ENCODE assay signal across 25 cellular contexts in the genomic region with DNA sequence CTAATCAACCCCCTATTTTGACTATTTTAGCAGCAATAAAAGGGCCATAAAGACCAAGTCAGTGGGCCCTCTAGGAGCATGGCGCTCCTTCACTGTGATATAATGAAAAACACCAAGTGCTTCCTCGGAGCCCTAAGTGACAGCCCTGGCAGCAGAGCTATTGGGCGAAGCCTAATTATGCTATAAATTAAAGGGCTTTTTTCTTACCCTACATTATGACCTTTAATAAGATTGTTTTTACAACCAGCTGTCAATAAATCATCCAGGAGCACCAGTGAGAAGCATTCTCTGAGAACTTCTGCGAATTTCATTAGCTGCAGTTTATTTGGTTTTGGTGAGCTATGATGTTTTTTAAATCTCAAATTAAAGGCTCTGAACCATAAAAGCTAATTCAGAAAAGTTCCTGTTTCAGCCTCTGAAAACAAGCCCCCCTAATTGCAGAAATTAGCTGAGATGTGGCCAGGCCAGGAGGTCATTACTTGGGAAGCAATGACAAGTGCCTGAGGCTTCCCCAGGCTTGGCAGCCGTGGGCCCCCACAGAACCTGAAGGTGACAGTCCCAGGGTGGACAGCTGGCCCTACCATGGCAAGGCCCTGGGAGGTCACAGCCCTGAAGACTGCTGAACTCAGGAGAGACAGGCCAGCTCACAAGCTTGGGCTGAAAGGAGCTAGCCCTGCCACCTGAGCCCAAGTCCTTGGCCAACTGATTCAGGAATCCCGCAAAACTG. TPM values are rescaled to one million over a fixed set of nuclear protein-coding genes. Genes with fewer than 3 reads are reported as not detected.
A peak's percentile ranks its signal among the peaks of the same experiment; 100 is the strongest.
DNase-seq lines count a peak whose midpoint lies in the region; ATAC-seq, FAIRE-seq and TF ChIP-seq lines count a peak whose summit lies in the region.
"Had no signal": no experiment of that assay in that cellular context is flagged by ENCODE, and none has a peak within 500 bp of the region (broad histone marks: within the 10 kb centered on the region; RNA-seq: fewer than 3 reads in every experiment).

No MANE protein-coding gene starts in this region.

- H3K9me3 ChIP-seq in HEK293 (ENCODE audit: control insufficient read depth, insufficient read depth, low read depth, low read length): no peaks in the 10 kb centered on the region
- no peaks in the 10 kb centered on the region for H3K9me3 ChIP-seq in SK-N-MC (ENCODE audit: low read depth, low read length)
- H3K9me3 ChIP-seq in trophoblast cell (ENCODE audit: insufficient read depth, low read depth, low read length): peaks cover 3% of the 10 kb centered on the region
- no peaks in the 10 kb centered on the region for H3K9me3 ChIP-seq in pancreas
- H3K9me3 ChIP-seq in smooth muscle cell (replicated peaks; ENCODE audit: low read depth): no peaks in the 10 kb centered on the region
- H3K9me3 ChIP-seq: HAP-1 had no signal

- H2BK5ac ChIP-seq in trophoblast cell (ENCODE audit: low read depth, low read length, poor library complexity): no peak overlapping the region

- H3K4ac ChIP-seq in trophoblast cell (ENCODE audit: low read depth, low read length): no peak overlapping the region

- H2BK120ac ChIP-seq in trophoblast cell (ENCODE audit: insufficient read depth, low read length, poor library complexity): peak overlapping the region; percentile 33

- H3K36me3 ChIP-seq in HEK293 (ENCODE audit: control insufficient read depth in 2 of 2, insufficient read depth in 1 of 2, low read length in 2 of 2) (no peaks in the 10 kb centered on the region), SK-N-MC (ENCODE audit: insufficient read depth, low read length) (no peaks in the 10 kb centered on the region), trophoblast cell (ENCODE audit: control insufficient read depth in 1 of 2, insufficient read depth in 2 of 2, low read length in 2 of 2) (peaks cover 0 to 2% of the 10 kb centered on the region in 2 experiments), pancreas (no peaks in the 10 kb centered on the region), smooth muscle cell (ENCODE audit: low read depth) (no peaks in the 10 kb centered on the region)
- H3K36me3 ChIP-seq: BLaER1 treated with 17β-estradiol and CSF1 and Interleukin-3, amounts not matched to agents 10 nM and 100 nM; HAP-1 had no signal

- peak overlapping the region; percentile 20 for H4K91ac ChIP-seq in trophoblast cell (ENCODE audit: low read depth, low read length)

- H3K4me2 ChIP-seq in trophoblast cell (ENCODE audit: low read length) (no peak overlapping the region), smooth muscle cell (no peak overlapping the region)
- H3K4me2 ChIP-seq: BLaER1 treated with 17β-estradiol and CSF1 and Interleukin-3, amounts not matched to agents 10 nM and 100 nM had no signal

- no peak for ATAC-seq in pancreas
- no peak for ATAC-seq in GM18870 (IDR thresholded peaks at IDR 0.05; ENCODE audit: unreplicated experiment)
- ATAC-seq in GM21423 (IDR thresholded peaks at IDR 0.05; ENCODE audit: unreplicated experiment): no peak

- no peak overlapping the region for H3K9ac ChIP-seq in SK-N-MC (ENCODE audit: insufficient read length)
- no peak overlapping the region for H3K9ac ChIP-seq in trophoblast cell (ENCODE audit: low read length)
- no peak overlapping the region for H3K9ac ChIP-seq in smooth muscle cell (ENCODE audit: low read depth)
- H3K9ac ChIP-seq: BLaER1 treated with 17β-estradiol and CSF1 and Interleukin-3, amounts not matched to agents 10 nM and 100 nM had no signal

- no peak overlapping the region for H3K4me3 Mint-ChIP-seq in mesothelial cell of epicardium
- H3K4me3 Mint-ChIP-seq: CD4-positive, alpha-beta T cell had no signal

- no peak overlapping the region for H3K23ac ChIP-seq in trophoblast cell (ENCODE audit: low read length)

- POLR2A ChIA-PET in HEK293 (lab: Yijun Ruan, JAX): no interaction called here

- H3K36me3 Mint-ChIP-seq in mesothelial cell of epicardium: no peaks in the 10 kb centered on the region

- H2AK5ac ChIP-seq in trophoblast cell (ENCODE audit: low read length): peak overlapping the region; percentile 49

- H2AFZ ChIP-seq in trophoblast cell (ENCODE audit: insufficient read depth, low read length, poor library complexity) (no peak overlapping the region), smooth muscle cell (ENCODE audit: low read depth) (no peak overlapping the region)

- no peaks in the 10 kb centered on the region for H3K79me2 ChIP-seq in trophoblast cell (ENCODE audit: control insufficient read depth, insufficient read depth, low read length, poor library complexity)
- no peaks in the 10 kb centered on the region for H3K79me2 ChIP-seq in smooth muscle cell (ENCODE audit: low read depth)

- H3K27ac ChIP-seq in HEK293 (ENCODE audit: extremely low read depth, low read depth, low read length) (no peak overlapping the region; the same call in 1 of the 2 replicates), SK-N-MC (peak overlapping the region; percentile 55; the same call in 1 of the 2 replicates), trophoblast cell (ENCODE audit: low read depth, low read length) (no peak overlapping the region), pancreas (no peak overlapping the region), smooth muscle cell (ENCODE audit: low read depth) (no peak overlapping the region)
- H3K27ac ChIP-seq: BLaER1 treated with 17β-estradiol and CSF1 and Interleukin-3, amounts not matched to agents 10 nM and 100 nM; HL-60; RWPE1 had no signal

- H4K20me1 ChIP-seq in smooth muscle cell (ENCODE audit: low read depth): no peaks in the 10 kb centered on the region
- H4K20me1 ChIP-seq: BLaER1 treated with 17β-estradiol and CSF1 and Interleukin-3, amounts not matched to agents 10 nM and 100 nM had no signal

- no peak overlapping the region for H3K14ac ChIP-seq in trophoblast cell (ENCODE audit: low read length)

- FAIRE-seq in pancreas (lab: Jason Lieb, UNC): no peak
- FAIRE-seq: A204.1, D721Med, GM18507 had no signal

- H3K4me1 ChIP-seq in HEK293 (ENCODE audit: control insufficient read depth, insufficient read depth, low read length) (peaks cover 10% of the 10 kb centered on the region), trophoblast cell (ENCODE audit: control insufficient read depth in 1 of 2, insufficient read depth in 2 of 2, low read length in 2 of 2) (peaks cover 23 to 27% of the 10 kb centered on the region in 2 experiments), pancreas (no peaks in the 10 kb centered on the region), smooth muscle cell (ENCODE audit: low read depth) (peaks cover 24% of the 10 kb centered on the region)
- H3K4me1 ChIP-seq: HAP-1 had no signal

- DNase-seq in SK-N-MC (ENCODE audit: low read depth, low spot score) (no peak), mesothelial cell of epicardium (ENCODE audit: low spot score in 2 of 2, unreplicated experiment in 2 of 2) (no peak), trophoblast cell (no peak), pancreas (no peak), smooth muscle cell (lab: John Stamatoyannopoulos, UW; ENCODE audit: unreplicated experiment) (no peak)
- DNase-seq: AML-193; CD4-positive, alpha-beta T cell; GOT3; NCI-H1048; NCI-H1436; NCI-H187 treated with DMSO at 0.1 percent for 48 hours; NCI-H446 treated with DMSO at 0.1 percent for 48 hours; NCI-H526; SHP77 had no signal

- TF ChIP-seq CTCF in HEK293 (tag by site-specific recombination; IDR thresholded peaks at IDR 0.05) (no peak), mesothelial cell of epicardium (IDR thresholded peaks at IDR 0.05; ENCODE audit: unreplicated experiment) (no peak), pancreas (IDR thresholded peaks at IDR 0.05) (no peak), smooth muscle cell (IDR thresholded peaks at IDR 0.05; ENCODE audit: borderline replicate concordance, insufficient read depth, poor library complexity, severe bottlenecking) (no peak)

- H4K8ac ChIP-seq in trophoblast cell (ENCODE audit: low read depth, low read length): no peak overlapping the region

- no peaks in the 10 kb centered on the region for H3K9me3 Mint-ChIP-seq in mesothelial cell of epicardium
- H3K9me3 Mint-ChIP-seq: CD4-positive, alpha-beta T cell had no signal

- no peak overlapping the region for H3K4me3 ChIP-seq in HEK293 (ENCODE audit: low read depth, low read length)
- no peak overlapping the region for H3K4me3 ChIP-seq in SK-N-MC
- no peak overlapping the region for H3K4me3 ChIP-seq in trophoblast cell (ENCODE audit: low read depth, low read length)
- H3K4me3 ChIP-seq in pancreas: no peak overlapping the region
- H3K4me3 ChIP-seq in smooth muscle cell: no peak overlapping the region
- H3K4me3 ChIP-seq: BLaER1 treated with 17β-estradiol and CSF1 and Interleukin-3, amounts not matched to agents 10 nM and 100 nM; HAP-1 had no signal

- H2BK12ac ChIP-seq in trophoblast cell (ENCODE audit: low read length): peak overlapping the region; percentile 44

- no peak overlapping the region for H4K12ac ChIP-seq in trophoblast cell (ENCODE audit: low read depth, low read length)

- H3K27me3 ChIP-seq in trophoblast cell (ENCODE audit: insufficient read depth, low read length): no peaks in the 10 kb centered on the region
- no peaks in the 10 kb centered on the region for H3K27me3 ChIP-seq in pancreas
- no peaks in the 10 kb centered on the region for H3K27me3 ChIP-seq in smooth muscle cell (ENCODE audit: low read depth)
- H3K27me3 ChIP-seq: BLaER1 treated with 17β-estradiol and CSF1 and Interleukin-3, amounts not matched to agents 10 nM and 100 nM had no signal

- no peaks in the 10 kb centered on the region for H3F3A ChIP-seq in smooth muscle cell (ENCODE audit: low read depth)

- CTCF ChIA-PET in HEK293 (lab: Yijun Ruan, JAX): interaction anchor here (0.6 to 1.1 kb wide), 2 partner anchors 98 to 102 kb away, joined by 3 to 7 read pairs; no protein-coding TSS in a partner anchor

- no peak overlapping the region for H3K18ac ChIP-seq in trophoblast cell (ENCODE audit: low read length)

- peaks cover 55% of the 10 kb centered on the region for H3K4me1 Mint-ChIP-seq in mesothelial cell of epicardium

- H3K27me3 Mint-ChIP-seq in mesothelial cell of epicardium (ENCODE audit: low read depth): no peaks in the 10 kb centered on the region

- intact Hi-C loops in pancreas (cut with DNase I): no loop called here

- H3K27ac Mint-ChIP-seq in mesothelial cell of epicardium: peak overlapping the region; percentile 45
- H3K27ac Mint-ChIP-seq: CD4-positive, alpha-beta T cell had no signal

- no CpG with 5 or more reads among the region's 6 CpGs for WGBS in trophoblast cell (ENCODE audit: extremely low coverage, insufficient coverage, insufficient read length)
- WGBS in pancreas, 2 donors: 88 to 90% methylated on average over 6 of the region's 6 CpGs
- WGBS in smooth muscle cell (ENCODE audit: low lambda C conversion rate): 85% methylated on average over 6 of the region's 6 CpGs

- H3K79me1 ChIP-seq in trophoblast cell (ENCODE audit: low read length): peaks cover 22% of the 10 kb centered on the region

TF ChIP-seq in HEK293, 187 proteins besides CTCF, POLR2A, EP300 and RAD21 (continues in another document):
- TF ChIP-seq KLF8 (tag by site-specific recombination; IDR thresholded peaks at IDR 0.05): no peak
- TF ChIP-seq SALL2 (tag by site-specific recombination; IDR thresholded peaks at IDR 0.05; ENCODE audit: borderline replicate concordance): no peak

RNA-seq across cellular contexts. Expression of gene PKDCC, which starts 54.6 kb away (rescaled TPM):
- total RNA-seq in mesothelial cell of epicardium (112 to 131 TPM (median 123 TPM) in 3 replicates), pancreas (10 to 100 TPM in 4 of 6 donors, 1 to 10 TPM in 2; 8.1 to 34.0 (median 15.9) TPM), smooth muscle cell (15.2 and 22.9 TPM in 2 replicates)
- 35.3 and 39.5 TPM in 2 replicates for polyA plus RNA-seq in trophoblast cell (2013)
- polyA plus RNA-seq in pancreas (10 to 100 TPM; 35.8 to 60.9 TPM), smooth muscle cell (5.1 and 12.2 TPM in 2 replicates)
- total RNA-seq: CD4-positive, alpha-beta T cell; OCI-LY7 had no signal
